ENCODE assay signal across 11 cellular contexts in the genomic region with DNA sequence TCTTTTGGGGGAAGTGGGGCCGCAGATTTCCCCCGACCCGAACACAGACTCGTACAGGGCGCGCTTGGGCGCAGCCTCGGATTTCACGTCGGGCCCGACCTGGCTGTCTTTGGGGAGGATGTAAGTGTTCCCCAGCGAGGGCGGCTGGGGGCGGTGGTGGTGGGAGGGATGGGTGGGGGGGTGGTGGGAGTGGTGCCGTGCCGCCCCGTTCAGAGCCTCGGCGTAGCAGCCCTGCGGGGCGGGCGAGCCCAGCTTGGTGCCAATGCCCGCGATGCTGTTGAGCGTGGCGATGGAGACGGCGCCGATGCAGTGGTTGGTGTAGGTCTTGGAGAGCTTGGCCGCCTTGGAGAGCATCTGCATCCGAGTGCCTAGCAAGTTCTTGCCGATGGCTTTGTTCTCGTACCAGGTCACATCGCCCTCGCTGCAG. TPM values are rescaled to one million over a fixed set of nuclear protein-coding genes. Genes with fewer than 3 reads are reported as not detected.
DNase-seq lines count a peak whose midpoint lies in the region; ATAC-seq, FAIRE-seq and TF ChIP-seq lines count a peak whose summit lies in the region.
"Had no signal": no experiment of that assay in that cellular context is flagged by ENCODE, and none has a peak within 500 bp of the region (broad histone marks: within the 10 kb centered on the region; RNA-seq: fewer than 3 reads in every experiment).

No MANE protein-coding gene starts in this region.

- peak overlapping the region; percentile 68 for H3K4me3 Mint-ChIP-seq in activated CD8-positive, alpha-beta T cell treated with anti-CD3 and anti-CD28 coated beads, Interleukin-2, amount 10 ng/mL, durations not matched to agents 7 days and 5 days
- H3K4me3 Mint-ChIP-seq in osteocyte (ENCODE audit: unreplicated experiment) = peak overlapping the region; percentile 85

- POLR2A ChIA-PET in activated CD8-positive, alpha-beta T cell treated with anti-CD3 and anti-CD28 coated beads, Interleukin-2, amount 10 ng/mL, durations not matched to agents 7 days and 5 days (lab: Charles Lee) = no interaction called here

- peak overlapping the region; percentile 98 for H3K4me2 ChIP-seq in DND-41 (ENCODE audit: insufficient read depth, low read length)

- peak overlapping the region in 1 of 2 experiments; percentile 71; a peak in 2 of 4 replicates for H3K4me3 ChIP-seq in DND-41 (ENCODE audit: low read depth in 1 of 2, low read length in 2 of 2)
- H3K4me3 ChIP-seq in fibroblast of villous mesenchyme (ENCODE audit: low read depth, low read length) = peak overlapping the region; percentile 73

- no peak for TF ChIP-seq POLR2A in GM12891 (IDR thresholded peaks at IDR 0.05; ENCODE audit: low read depth, low read length)

- H2AFZ ChIP-seq in DND-41 (ENCODE audit: low read depth, low read length) = no peak overlapping the region

- peaks cover 69% of the 10 kb centered on the region for H3K4me1 ChIP-seq in DND-41 (ENCODE audit: insufficient read depth, low read length)

- peak overlapping the region; percentile 92; the same call in 1 of the 2 replicates for H3K9ac ChIP-seq in DND-41 (ENCODE audit: low read depth, low read length)

- CTCF ChIA-PET in activated CD8-positive, alpha-beta T cell treated with anti-CD3 and anti-CD28 coated beads, Interleukin-2, amount 10 ng/mL, durations not matched to agents 7 days and 5 days (lab: Charles Lee) = interaction anchor here (1.4 to 2.3 kb wide), 2 partner anchors 10 to 163 kb away, joined by 3 to 13 read pairs; no protein-coding TSS in a partner anchor

- H4K20me1 ChIP-seq in DND-41 (ENCODE audit: insufficient read depth, low read length) = peaks cover 11% of the 10 kb centered on the region; the same call in 1 of the 2 replicates

- H3K4me1 Mint-ChIP-seq in activated CD8-positive, alpha-beta T cell treated with anti-CD3 and anti-CD28 coated beads, Interleukin-2, amount 10 ng/mL, durations not matched to agents 7 days and 5 days (ENCODE audit: low read depth) = peaks cover 26% of the 10 kb centered on the region
- peaks cover 58% of the 10 kb centered on the region for H3K4me1 Mint-ChIP-seq in osteocyte (ENCODE audit: unreplicated experiment)

- peaks cover 89% of the 10 kb centered on the region for H3K79me2 ChIP-seq in DND-41 (ENCODE audit: insufficient read depth, low read length)

- H3K36me3 Mint-ChIP-seq in activated CD8-positive, alpha-beta T cell treated with anti-CD3 and anti-CD28 coated beads, Interleukin-2, amount 10 ng/mL, durations not matched to agents 7 days and 5 days (ENCODE audit: low read depth) = peaks cover 4% of the 10 kb centered on the region
- peaks cover 3% of the 10 kb centered on the region for H3K36me3 Mint-ChIP-seq in osteocyte (ENCODE audit: unreplicated experiment)

- no peak overlapping the region for H3K27ac Mint-ChIP-seq in activated CD8-positive, alpha-beta T cell treated with anti-CD3 and anti-CD28 coated beads, Interleukin-2, amount 10 ng/mL, durations not matched to agents 7 days and 5 days
- H3K27ac Mint-ChIP-seq in osteocyte (ENCODE audit: unreplicated experiment) = no peak overlapping the region

- H3K9me3 Mint-ChIP-seq in activated CD8-positive, alpha-beta T cell treated with anti-CD3 and anti-CD28 coated beads, Interleukin-2, amount 10 ng/mL, durations not matched to agents 7 days and 5 days (ENCODE audit: insufficient read depth) = no peaks in the 10 kb centered on the region
- H3K9me3 Mint-ChIP-seq in osteocyte (ENCODE audit: unreplicated experiment) = no peaks in the 10 kb centered on the region

- no peak for FAIRE-seq in GM12891 (lab: Jason Lieb, UNC)
- FAIRE-seq: frontal cortex had no signal

- DNase-seq in DND-41 = no peak
- no peak for DNase-seq in activated CD8-positive, alpha-beta T cell treated with anti-CD3 and anti-CD28 coated beads, Interleukin-2, amount 10 ng/mL, durations not matched to agents 7 days and 5 days
- no peak for DNase-seq in fibroblast of villous mesenchyme (ENCODE audit: low read depth)
- DNase-seq in osteocyte (ENCODE audit: extremely low spot score, unreplicated experiment) = no peak
- DNase-seq in NCI-H2029 treated with DMSO at 0.1 percent for 48 hours (lab: John Stamatoyannopoulos, UW) = no peak
- DNase-seq in GM12891 (ENCODE audit: insufficient read length, low spot score) = no peak
- DNase-seq in activated CD4-positive, CD25-positive, alpha-beta regulatory T cell (lab: John Stamatoyannopoulos, UW) = no peak
- DNase-seq: activated CD4-positive, alpha-beta T cell treated with anti-CD3 and anti-CD28 coated beads for 48 hours; NCI-H1694 treated with DMSO at 0.1 percent for 48 hours had no signal

- H3K27me3 Mint-ChIP-seq in activated CD8-positive, alpha-beta T cell treated with anti-CD3 and anti-CD28 coated beads, Interleukin-2, amount 10 ng/mL, durations not matched to agents 7 days and 5 days (ENCODE audit: low read depth) = peaks cover 23% of the 10 kb centered on the region
- H3K27me3 Mint-ChIP-seq in osteocyte (ENCODE audit: unreplicated experiment) = peaks cover 8% of the 10 kb centered on the region

- TF ChIP-seq CTCF in DND-41 (IDR thresholded peaks at IDR 0.05; ENCODE audit: borderline replicate concordance, extremely low read depth, low read length, poor library complexity, severe bottlenecking) = no peak
- TF ChIP-seq CTCF in fibroblast of villous mesenchyme (IDR thresholded peaks at IDR 0.05; ENCODE audit: insufficient read depth, low read depth, low read length) = no peak
- TF ChIP-seq CTCF in osteocyte (IDR thresholded peaks at IDR 0.05) = no peak

- H3K9me3 ChIP-seq in DND-41 (ENCODE audit: insufficient read depth, low read length, severe bottlenecking) = no peaks in the 10 kb centered on the region

- H3K27me3 ChIP-seq in DND-41 (ENCODE audit: insufficient read depth, low read length, poor library complexity) = no peaks in the 10 kb centered on the region

- peak overlapping the region; percentile 37 for H3K27ac ChIP-seq in DND-41 (ENCODE audit: low read length)

- ATAC-seq in DND-41 (ENCODE audit: insufficient read depth, low read depth) (no peak), HG03108 (IDR thresholded peaks at IDR 0.05; ENCODE audit: unreplicated experiment) (no peak)
- ATAC-seq in activated CD8-positive, alpha-beta T cell treated with anti-CD3 and anti-CD28 coated beads, Interleukin-2, amount 10 ng/mL, durations not matched to agents 7 days and 5 days = no peak

- H3K36me3 ChIP-seq in DND-41 (ENCODE audit: insufficient read depth, low read length) = peaks cover 24% of the 10 kb centered on the region

TF ChIP-seq in GM12891, 5 proteins besides CTCF, POLR2A, EP300 and RAD21:
- no peak for TF ChIP-seq POU2F2 (IDR thresholded peaks at IDR 0.05; ENCODE audit: low read depth, low read length)
- TF ChIP-seq POLR2AphosphoS5 (IDR thresholded peaks at IDR 0.05; ENCODE audit: low read depth, low read length) = no peak
- TF ChIP-seq PAX5 (IDR thresholded peaks at IDR 0.05; ENCODE audit: insufficient read depth, low read length, severe bottlenecking) = no peak
- TF ChIP-seq TAF1 (IDR thresholded peaks at IDR 0.05; ENCODE audit: low read depth, low read length) = no peak
- no peak for TF ChIP-seq SPI1 (IDR thresholded peaks at IDR 0.05; ENCODE audit: low read depth, low read length)
TF ChIP-seq in GM12891: peak in this region for 0.

RNA-seq across cellular contexts. Expression of a gene that starts 1.5 kb away (rescaled TPM):
- total RNA-seq in activated CD8-positive, alpha-beta T cell treated with anti-CD3 and anti-CD28 coated beads, Interleukin-2, amount 10 ng/mL, durations not matched to agents 7 days and 5 days = 1 to 10 TPM; 3.0 to 3.5 TPM
- total RNA-seq in fibroblast of villous mesenchyme (13.9 and 18.6 TPM in 2 replicates), osteocyte (25.7 and 28.9 TPM in 2 replicates)
- 4.6 TPM for polyA plus RNA-seq in GM12891 (2012; ENCODE audit: low read depth, missing spikeins)
